ENCODE assay signal across 1 cellular context in the genomic region with DNA sequence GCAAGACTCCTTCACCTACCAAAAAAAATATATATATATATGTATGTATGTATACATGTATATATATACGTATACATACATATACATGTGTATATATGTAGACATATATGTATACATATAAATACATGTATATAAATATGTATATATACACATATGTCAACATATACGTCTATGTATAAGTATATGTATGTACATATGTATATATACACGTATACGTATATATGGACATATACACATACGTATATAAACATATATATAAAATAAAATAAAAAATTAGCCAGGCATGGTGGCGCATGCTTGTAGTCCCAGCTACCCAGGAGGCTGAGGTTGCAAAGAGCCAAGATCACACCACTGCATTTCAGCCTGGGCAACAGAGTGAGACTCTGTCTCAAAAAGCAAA.
A peak's percentile ranks its signal among the peaks of the same experiment; 100 is the strongest.
TF ChIP-seq lines count a peak whose summit lies in the region.

No MANE protein-coding gene starts in this region.

TF ChIP-seq in K562, 482 proteins besides CTCF, POLR2A, EP300 and RAD21 (continued from another document):
- TF ChIP-seq, protein P1, sequence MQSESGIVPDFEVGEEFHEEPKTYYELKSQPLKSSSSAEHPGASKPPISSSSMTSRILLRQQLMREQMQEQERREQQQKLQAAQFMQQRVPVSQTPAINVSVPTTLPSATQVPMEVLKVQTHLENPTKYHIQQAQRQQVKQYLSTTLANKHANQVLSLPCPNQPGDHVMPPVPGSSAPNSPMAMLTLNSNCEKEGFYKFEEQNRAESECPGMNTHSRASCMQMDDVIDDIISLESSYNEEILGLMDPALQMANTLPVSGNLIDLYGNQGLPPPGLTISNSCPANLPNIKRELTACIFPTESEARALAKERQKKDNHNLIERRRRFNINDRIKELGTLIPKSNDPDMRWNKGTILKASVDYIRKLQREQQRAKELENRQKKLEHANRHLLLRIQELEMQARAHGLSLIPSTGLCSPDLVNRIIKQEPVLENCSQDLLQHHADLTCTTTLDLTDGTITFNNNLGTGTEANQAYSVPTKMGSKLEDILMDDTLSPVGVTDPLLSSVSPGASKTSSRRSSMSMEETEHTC (IDR thresholded peaks at IDR 0.05), result no peak
- TF ChIP-seq SREBF2 (CRISPR knock-in tag; IDR thresholded peaks at IDR 0.05), result no peak
- TF ChIP-seq, protein P2, sequence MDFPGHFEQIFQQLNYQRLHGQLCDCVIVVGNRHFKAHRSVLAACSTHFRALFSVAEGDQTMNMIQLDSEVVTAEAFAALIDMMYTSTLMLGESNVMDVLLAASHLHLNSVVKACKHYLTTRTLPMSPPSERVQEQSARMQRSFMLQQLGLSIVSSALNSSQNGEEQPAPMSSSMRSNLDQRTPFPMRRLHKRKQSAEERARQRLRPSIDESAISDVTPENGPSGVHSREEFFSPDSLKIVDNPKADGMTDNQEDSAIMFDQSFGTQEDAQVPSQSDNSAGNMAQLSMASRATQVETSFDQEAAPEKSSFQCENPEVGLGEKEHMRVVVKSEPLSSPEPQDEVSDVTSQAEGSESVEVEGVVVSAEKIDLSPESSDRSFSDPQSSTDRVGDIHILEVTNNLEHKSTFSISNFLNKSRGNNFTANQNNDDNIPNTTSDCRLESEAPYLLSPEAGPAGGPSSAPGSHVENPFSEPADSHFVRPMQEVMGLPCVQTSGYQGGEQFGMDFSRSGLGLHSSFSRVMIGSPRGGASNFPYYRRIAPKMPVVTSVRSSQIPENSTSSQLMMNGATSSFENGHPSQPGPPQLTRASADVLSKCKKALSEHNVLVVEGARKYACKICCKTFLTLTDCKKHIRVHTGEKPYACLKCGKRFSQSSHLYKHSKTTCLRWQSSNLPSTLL (IDR thresholded peaks at IDR 0.05), result no peak
- no peak for TF ChIP-seq KAT7 (CRISPR knock-in tag; IDR thresholded peaks at IDR 0.05; ENCODE audit: borderline replicate concordance)
- TF ChIP-seq, protein P3, sequence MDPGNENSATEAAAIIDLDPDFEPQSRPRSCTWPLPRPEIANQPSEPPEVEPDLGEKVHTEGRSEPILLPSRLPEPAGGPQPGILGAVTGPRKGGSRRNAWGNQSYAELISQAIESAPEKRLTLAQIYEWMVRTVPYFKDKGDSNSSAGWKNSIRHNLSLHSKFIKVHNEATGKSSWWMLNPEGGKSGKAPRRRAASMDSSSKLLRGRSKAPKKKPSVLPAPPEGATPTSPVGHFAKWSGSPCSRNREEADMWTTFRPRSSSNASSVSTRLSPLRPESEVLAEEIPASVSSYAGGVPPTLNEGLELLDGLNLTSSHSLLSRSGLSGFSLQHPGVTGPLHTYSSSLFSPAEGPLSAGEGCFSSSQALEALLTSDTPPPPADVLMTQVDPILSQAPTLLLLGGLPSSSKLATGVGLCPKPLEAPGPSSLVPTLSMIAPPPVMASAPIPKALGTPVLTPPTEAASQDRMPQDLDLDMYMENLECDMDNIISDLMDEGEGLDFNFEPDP (CRISPR knock-in tag; IDR thresholded peaks at IDR 0.05), result no peak
- no peak for TF ChIP-seq GABPB2 (CRISPR knock-in tag; conservative IDR thresholded peaks at IDR 0.05)
- no peak for TF ChIP-seq NR4A1 (CRISPR knock-in tag; IDR thresholded peaks at IDR 0.05)
- no peak for TF ChIP-seq NR4A1 (tag; IDR thresholded peaks at IDR 0.05)
- 0 out of 2 replicates have a peak, but pooled peaks have one; percentile 42 for TF ChIP-seq ZNF449 (CRISPR knock-in tag; IDR thresholded peaks at IDR 0.05)
- TF ChIP-seq SAFB2 (IDR thresholded peaks at IDR 0.05; ENCODE audit: borderline replicate concordance, low read depth, low read length, severe bottlenecking), result no peak
- peak; percentile 77; the same call in 1 of the 2 replicates for TF ChIP-seq ZNF140 (CRISPR knock-in tag; IDR thresholded peaks at IDR 0.05)
- TF ChIP-seq, protein P4, sequence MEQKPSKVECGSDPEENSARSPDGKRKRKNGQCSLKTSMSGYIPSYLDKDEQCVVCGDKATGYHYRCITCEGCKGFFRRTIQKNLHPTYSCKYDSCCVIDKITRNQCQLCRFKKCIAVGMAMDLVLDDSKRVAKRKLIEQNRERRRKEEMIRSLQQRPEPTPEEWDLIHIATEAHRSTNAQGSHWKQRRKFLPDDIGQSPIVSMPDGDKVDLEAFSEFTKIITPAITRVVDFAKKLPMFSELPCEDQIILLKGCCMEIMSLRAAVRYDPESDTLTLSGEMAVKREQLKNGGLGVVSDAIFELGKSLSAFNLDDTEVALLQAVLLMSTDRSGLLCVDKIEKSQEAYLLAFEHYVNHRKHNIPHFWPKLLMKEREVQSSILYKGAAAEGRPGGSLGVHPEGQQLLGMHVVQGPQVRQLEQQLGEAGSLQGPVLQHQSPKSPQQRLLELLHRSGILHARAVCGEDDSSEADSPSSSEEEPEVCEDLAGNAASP (IDR thresholded peaks at IDR 0.05), result no peak
- TF ChIP-seq ZNF408 (CRISPR knock-in tag; IDR thresholded peaks at IDR 0.05; ENCODE audit: low read depth), result peak; percentile 83; the same call in 1 of the 2 replicates
- TF ChIP-seq FOXP4 (CRISPR knock-in tag; IDR thresholded peaks at IDR 0.05; ENCODE audit: borderline replicate concordance), result no peak
- no peak for TF ChIP-seq POLR3G (IDR thresholded peaks at IDR 0.05; ENCODE audit: extremely low read depth, insufficient read length, insufficient replicate concordance)
- no peak for TF ChIP-seq NCOA6 (IDR thresholded peaks at IDR 0.05)
